In the genomic region with DNA sequence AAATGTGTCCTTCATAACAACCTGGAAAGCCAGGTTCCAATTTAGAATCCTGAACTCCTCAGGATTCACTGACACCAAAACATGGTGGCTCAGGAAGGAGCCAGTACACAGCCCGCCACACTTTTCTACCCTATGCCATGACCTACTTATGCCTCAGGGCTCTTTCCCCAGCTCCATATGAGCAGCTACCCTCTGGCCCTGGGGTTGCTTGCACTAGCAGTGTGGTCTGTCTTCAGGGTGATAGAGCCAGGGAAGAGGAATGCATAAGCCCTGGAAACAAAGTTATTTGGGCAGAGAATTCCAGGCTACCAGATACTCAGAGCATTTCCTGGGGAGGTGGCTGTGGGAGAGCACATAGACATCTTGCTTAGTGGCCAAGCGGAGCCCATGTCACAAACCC, we compare ENCODE assay signal across 32 cellular contexts. TPM values are rescaled to one million over a fixed set of nuclear protein-coding genes. Genes with fewer than 3 reads are reported as not detected.
"Had no signal": no experiment of that assay in that cellular context is flagged by ENCODE, and none has a peak within 500 bp of the region (broad histone marks: within the 10 kb centered on the region; RNA-seq: fewer than 3 reads in every experiment).

No MANE protein-coding gene starts in this region.

- ATAC-seq: foreskin keratinocyte; gastroesophageal sphincter; heart left ventricle; left cardiac atrium; left lung; naive thymus-derived CD4-positive, alpha-beta T cell; psoas muscle; right cardiac atrium; stimulated activated effector memory CD8-positive, alpha-beta T cell treated with anti-CD3 and anti-CD28 coated beads, Interleukin-12 subunit alpha, Interleukin-12 subunit beta, amount 100 ng/mL, for 72 hours; stimulated activated naive CD8-positive, alpha-beta T cell treated with anti-CD3 and anti-CD28 coated beads, Interleukin-15, Interleukin-2, amounts not matched to agents 100 U/mL and 50 U/mL, for 24 hours; upper lobe of right lung had no signal

- H3K9me3 ChIP-seq: esophagus muscularis mucosa, gastroesophageal sphincter, heart left ventricle, left lung, ovary, psoas muscle, sigmoid colon, thoracic aorta, tibial nerve, upper lobe of right lung, uterus had no signal

- H3K27me3 ChIP-seq: esophagus muscularis mucosa, foreskin keratinocyte, gastroesophageal sphincter, heart left ventricle, hepatocyte, left lung, ovary, sigmoid colon, tibial nerve, upper lobe of right lung, uterus had no signal

- H3K4me1 Mint-ChIP-seq: nephron; stimulated activated effector memory CD8-positive, alpha-beta T cell treated with anti-CD3 and anti-CD28 coated beads, Interleukin-12 subunit alpha, Interleukin-12 subunit beta, amount 100 ng/mL, for 72 hours had no signal

- H3K36me3 ChIP-seq: esophagus muscularis mucosa, gastroesophageal sphincter, heart left ventricle, left lung, ovary, sigmoid colon, thoracic aorta, tibial nerve, upper lobe of right lung, uterus had no signal

- H3K79me2 ChIP-seq: hepatocyte had no signal

- H3K27ac Mint-ChIP-seq: naive thymus-derived CD4-positive, alpha-beta T cell; nephron; stimulated activated effector memory CD8-positive, alpha-beta T cell treated with anti-CD3 and anti-CD28 coated beads, Interleukin-12 subunit alpha, Interleukin-12 subunit beta, amount 100 ng/mL, for 72 hours had no signal

- H3K9me3 Mint-ChIP-seq: stimulated activated effector memory CD8-positive, alpha-beta T cell treated with anti-CD3 and anti-CD28 coated beads, Interleukin-12 subunit alpha, Interleukin-12 subunit beta, amount 100 ng/mL, for 72 hours had no signal

- H3K36me3 Mint-ChIP-seq: stimulated activated effector memory CD8-positive, alpha-beta T cell treated with anti-CD3 and anti-CD28 coated beads, Interleukin-12 subunit alpha, Interleukin-12 subunit beta, amount 100 ng/mL, for 72 hours had no signal

- DNase-seq: dermis blood vessel endothelial cell; effector memory CD4-positive, alpha-beta T cell; foreskin keratinocyte; heart left ventricle; left cardiac atrium; left lung; mesenchymal stem cell; midbrain; naive thymus-derived CD4-positive, alpha-beta T cell; nucleus accumbens; ovary; posterior cingulate gyrus; psoas muscle; right cardiac atrium; sigmoid colon; stimulated activated CD4-positive, alpha-beta T cell treated with anti-CD3 and anti-CD28 coated beads, Interleukin-2, amount 100 ng/mL, for 24 hours; stimulated activated CD4-positive, alpha-beta T cell treated with anti-CD3 and anti-CD28 coated beads, Interleukin-4, amount 100 ng/mL, for 24 hours; stimulated activated naive CD8-positive, alpha-beta T cell treated with anti-CD3 and anti-CD28 coated beads, Interleukin-15, Interleukin-2, amounts not matched to agents 100 U/mL and 50 U/mL, for 24 hours; upper lobe of right lung; uterus had no signal

- H3K4me3 ChIP-seq: coronary artery, esophagus muscularis mucosa, gastroesophageal sphincter, heart left ventricle, hepatocyte, left lung, ovary, psoas muscle, sigmoid colon, thoracic aorta, tibial nerve, upper lobe of right lung, uterus had no signal

- H3K4me3 Mint-ChIP-seq: naive thymus-derived CD4-positive, alpha-beta T cell; nephron; stimulated activated effector memory CD8-positive, alpha-beta T cell treated with anti-CD3 and anti-CD28 coated beads, Interleukin-12 subunit alpha, Interleukin-12 subunit beta, amount 100 ng/mL, for 72 hours had no signal

- H3K27me3 Mint-ChIP-seq: naive thymus-derived CD4-positive, alpha-beta T cell had no signal

- H3K4me1 ChIP-seq: esophagus muscularis mucosa, foreskin keratinocyte, gastroesophageal sphincter, heart left ventricle, left lung, psoas muscle, sigmoid colon, tibial nerve, upper lobe of right lung, uterus had no signal

- H3K4me2 ChIP-seq: hepatocyte had no signal

- H3K27ac ChIP-seq: coronary artery, esophagus muscularis mucosa, foreskin keratinocyte, gastroesophageal sphincter, heart left ventricle, hepatocyte, left lung, ovary, psoas muscle, sigmoid colon, thoracic aorta, tibial nerve, upper lobe of right lung, uterus had no signal

RNA-seq across cellular contexts. Expression of gene ECM2, which starts 15.0 kb away (rescaled TPM):
- total RNA-seq: dermis blood vessel endothelial cell; endothelial cell of umbilical vein; epithelial cell of proximal tubule; kidney epithelial cell; lung microvascular endothelial cell; naive thymus-derived CD4-positive, alpha-beta T cell had no signal
- polyA plus RNA-seq: naive thymus-derived CD4-positive, alpha-beta T cell had no signal
